Comparison of ENCODE assay signal across 9 cellular contexts in genomic region chr19:16330811-16331690, GRCh38. TPM values are rescaled to one million over a fixed set of nuclear protein-coding genes. Genes with fewer than 3 reads are reported as not detected.
DNase-seq lines count a peak whose midpoint lies in the region; ATAC-seq and TF ChIP-seq lines count a peak whose summit lies in the region.
"Had no signal": no experiment of that assay in that cellular context is flagged by ENCODE, and none has a peak within 500 bp of the region (broad histone marks: within the 10 kb centered on the region; RNA-seq: fewer than 3 reads in every experiment).

No MANE protein-coding gene starts in this region.

- peaks cover 9% of the 10 kb centered on the region for H3K27me3 Mint-ChIP-seq in activated T-helper 17 cell treated with anti-CD3 and anti-CD28 coated beads, Interleukin-2, amount 50 U/mL, for 72 hours

- peaks cover 5% of the 10 kb centered on the region for H3K9me3 Mint-ChIP-seq in activated T-helper 17 cell treated with anti-CD3 and anti-CD28 coated beads, Interleukin-2, amount 50 U/mL, for 72 hours

- H3K4me1 ChIP-seq in right cardiac atrium (ENCODE audit: control insufficient read depth, insufficient read depth, low read length) (peaks cover 4% of the 10 kb centered on the region), uterus (peaks cover 7 to 15% of the 10 kb centered on the region in 2 donors)

- peak; percentile 24 for ATAC-seq in activated T-helper 17 cell treated with anti-CD3 and anti-CD28 coated beads, Interleukin-2, amount 50 U/mL, for 72 hours (replicated peaks)
- peak in 1 of 2 donors; percentile 12 for ATAC-seq in right cardiac atrium

- H3K27me3 ChIP-seq in right cardiac atrium (ENCODE audit: control insufficient read depth, insufficient read depth): no peaks in the 10 kb centered on the region
- H3K27me3 ChIP-seq in uterus: no peaks in the 10 kb centered on the region
- no peaks in the 10 kb centered on the region for H3K27me3 ChIP-seq in dorsolateral prefrontal cortex

- H3K36me3 Mint-ChIP-seq in activated T-helper 17 cell treated with anti-CD3 and anti-CD28 coated beads, Interleukin-2, amount 50 U/mL, for 72 hours (ENCODE audit: low read depth): peaks cover 26% of the 10 kb centered on the region

- peak overlapping the region; percentile 67 for H3K27ac Mint-ChIP-seq in activated T-helper 17 cell treated with anti-CD3 and anti-CD28 coated beads, Interleukin-2, amount 50 U/mL, for 72 hours

- H3K4me3 ChIP-seq in right cardiac atrium (ENCODE audit: low read length): no peak overlapping the region
- no peak overlapping the region for H3K4me3 ChIP-seq in uterus
- no peak overlapping the region for H3K4me3 ChIP-seq in dorsolateral prefrontal cortex

- no peaks in the 10 kb centered on the region for H3K36me3 ChIP-seq in uterus

- DNase-seq in stimulated activated CD4-positive, alpha-beta T cell treated with anti-CD3 and anti-CD28 coated beads, Interleukin-4, amount 100 ng/mL, for 24 hours: peak; percentile 25
- DNase-seq in stimulated activated CD4-positive, alpha-beta T cell treated with anti-CD3 and anti-CD28 coated beads, Interleukin-2, amount 100 ng/mL, for 24 hours: no peak
- DNase-seq in right cardiac atrium (peak in 1 of 3 donors; percentile 44), uterus (no peak), dorsolateral prefrontal cortex (no peak), OCI-M1 (lab: John Stamatoyannopoulos, UW) (no peak), NCI-H1694 treated with DMSO at 0.1 percent for 48 hours (lab: John Stamatoyannopoulos, UW) (no peak)
- DNase-seq: COR-L47 had no signal

- H3K4me1 Mint-ChIP-seq in activated T-helper 17 cell treated with anti-CD3 and anti-CD28 coated beads, Interleukin-2, amount 50 U/mL, for 72 hours: peaks cover 32% of the 10 kb centered on the region

- H3K4me3 Mint-ChIP-seq in activated T-helper 17 cell treated with anti-CD3 and anti-CD28 coated beads, Interleukin-2, amount 50 U/mL, for 72 hours: peak overlapping the region; percentile 84

- H3K9me3 ChIP-seq in right cardiac atrium (ENCODE audit: control insufficient read depth, low read length) (no peaks in the 10 kb centered on the region), uterus (no peaks in the 10 kb centered on the region)

- WGBS in right cardiac atrium: 77% methylated on average over 16 of the region's 16 CpGs

- TF ChIP-seq POLR2A in uterus (IDR thresholded peaks at IDR 0.05): no peak

- H3K27ac ChIP-seq in right cardiac atrium (ENCODE audit: low read length) (peak overlapping the region; percentile 42), uterus (peak overlapping the region; percentile 54 to 95), dorsolateral prefrontal cortex (peak overlapping the region in 6 of 59 donors; percentile 5 to 83 (median 37))

- intact Hi-C loops in right cardiac atrium (cut with DNase I) (no loop called here), uterus (cut with DNase I; ENCODE audit: low total_unique reads) (loop anchor here (10.0 kb wide), 1 partner anchor 54 kb away; no protein-coding TSS in a partner anchor), dorsolateral prefrontal cortex (cut with DNase I) (no loop called here)

- TF ChIP-seq CTCF in uterus (IDR thresholded peaks at IDR 0.05) (no peak), dorsolateral prefrontal cortex (IDR thresholded peaks at IDR 0.05 in 54 of 56, conservative IDR thresholded peaks at IDR 0.05 in 2 of 56; ENCODE audit: low read depth in 1 of 56, partially characterized antibody in 56 of 56) (no peak)

RNA-seq across cellular contexts. Expression of gene KLF2, which starts 6.4 kb away (rescaled TPM):
- 1 to 10 TPM; 1.9 to 9.9 TPM for total RNA-seq in activated T-helper 17 cell treated with anti-CD3 and anti-CD28 coated beads, Interleukin-2, amount 50 U/mL, for 72 hours
- 10 to 100 TPM; 53.3 to 73.5 (median 68.1) TPM for total RNA-seq in right cardiac atrium
- polyA plus RNA-seq in right cardiac atrium: 30.9 TPM
- total RNA-seq in uterus: 100 to 1,000 TPM in 2 of 4 donors, 10 to 100 TPM in 2; 16.5 to 139 (median 81.8) TPM
- 10 to 100 TPM in 102 of 120 experiments, 1 to 10 TPM in 18; 5.2 to 50.8 (median 15.6) TPM for total RNA-seq in dorsolateral prefrontal cortex
